Comparison of ENCODE assay signal across 7 cellular contexts in genomic region chr1:29033829-29034466, GRCh38.
DNase-seq lines count a peak whose midpoint lies in the region; ATAC-seq and TF ChIP-seq lines count a peak whose summit lies in the region.

No MANE protein-coding gene starts in this region.

- no peaks in the 10 kb centered on the region for H3K9me2 ChIP-seq in MM.1S (replicated peaks; ENCODE audit: insufficient read depth, low read length)

- no peak overlapping the region for H3K27ac Mint-ChIP-seq in activated naive CD8-positive, alpha-beta T cell treated with anti-CD3 and anti-CD28 coated beads for 36 hours
- H3K27ac Mint-ChIP-seq in activated naive CD8-positive, alpha-beta T cell treated with anti-CD3 and anti-CD28 coated beads, Interleukin-2, amount 50 U/mL, for 24 hours: no peak overlapping the region

- intact Hi-C loops in ovary (cut with DNase I): loop anchor here in 3 of 4 donors (5.0 to 10.0 kb wide), 4 partner anchors 142 to 171 kb away; no protein-coding TSS in a partner anchor

- H3K27me3 Mint-ChIP-seq in activated naive CD8-positive, alpha-beta T cell treated with anti-CD3 and anti-CD28 coated beads for 36 hours: no peaks in the 10 kb centered on the region
- H3K27me3 Mint-ChIP-seq in activated naive CD8-positive, alpha-beta T cell treated with anti-CD3 and anti-CD28 coated beads, Interleukin-2, amount 50 U/mL, for 24 hours: no peaks in the 10 kb centered on the region

- H3K9ac ChIP-seq in MM.1S (ENCODE audit: low read length) (no peak overlapping the region), SK-N-MC (ENCODE audit: insufficient read length) (no peak overlapping the region)

- H3F3A ChIP-seq in MM.1S (ENCODE audit: insufficient read depth, low read length): no peaks in the 10 kb centered on the region

- no peaks in the 10 kb centered on the region for H3K9me3 Mint-ChIP-seq in activated naive CD8-positive, alpha-beta T cell treated with anti-CD3 and anti-CD28 coated beads for 36 hours
- no peaks in the 10 kb centered on the region for H3K9me3 Mint-ChIP-seq in activated naive CD8-positive, alpha-beta T cell treated with anti-CD3 and anti-CD28 coated beads, Interleukin-2, amount 50 U/mL, for 24 hours

- DNase-seq in GF-D8 (lab: John Stamatoyannopoulos, UW) (peak; percentile 8), MM.1S (peak; percentile 44), SK-N-MC (ENCODE audit: low read depth, low spot score) (peak; percentile 37), fibroblast of peridontal ligament (ENCODE audit: extremely low read depth) (peak; percentile 76), ovary (no peak)
- no peak for DNase-seq in activated naive CD8-positive, alpha-beta T cell treated with anti-CD3 and anti-CD28 coated beads for 36 hours
- DNase-seq in activated naive CD8-positive, alpha-beta T cell treated with anti-CD3 and anti-CD28 coated beads, Interleukin-2, amount 50 U/mL, for 24 hours: no peak

- TF ChIP-seq POLR2A in ovary (IDR thresholded peaks at IDR 0.05): no peak

- H3K4me3 Mint-ChIP-seq in activated naive CD8-positive, alpha-beta T cell treated with anti-CD3 and anti-CD28 coated beads for 36 hours: no peak overlapping the region
- no peak overlapping the region for H3K4me3 Mint-ChIP-seq in activated naive CD8-positive, alpha-beta T cell treated with anti-CD3 and anti-CD28 coated beads, Interleukin-2, amount 50 U/mL, for 24 hours

- ATAC-seq in activated naive CD8-positive, alpha-beta T cell treated with anti-CD3 and anti-CD28 coated beads, Interleukin-2, amount 50 U/mL, for 24 hours: no peak

- H3K4me1 ChIP-seq in MM.1S (ENCODE audit: low read length): no peaks in the 10 kb centered on the region
- no peaks in the 10 kb centered on the region for H3K4me1 ChIP-seq in ovary (ENCODE audit: insufficient read depth)

- no peaks in the 10 kb centered on the region for H3K27me3 ChIP-seq in MM.1S (replicated peaks; ENCODE audit: insufficient read depth, low read length)
- no peaks in the 10 kb centered on the region for H3K27me3 ChIP-seq in ovary

- H2AFZ ChIP-seq in MM.1S (ENCODE audit: low read length): no peak overlapping the region

- no peaks in the 10 kb centered on the region for H3K4me1 Mint-ChIP-seq in activated naive CD8-positive, alpha-beta T cell treated with anti-CD3 and anti-CD28 coated beads for 36 hours
- no peaks in the 10 kb centered on the region for H3K4me1 Mint-ChIP-seq in activated naive CD8-positive, alpha-beta T cell treated with anti-CD3 and anti-CD28 coated beads, Interleukin-2, amount 50 U/mL, for 24 hours

- H3K4me2 ChIP-seq in MM.1S (ENCODE audit: low read depth, low read length): no peak overlapping the region

- peaks cover 4% of the 10 kb centered on the region for H3K36me3 Mint-ChIP-seq in activated naive CD8-positive, alpha-beta T cell treated with anti-CD3 and anti-CD28 coated beads for 36 hours
- H3K36me3 Mint-ChIP-seq in activated naive CD8-positive, alpha-beta T cell treated with anti-CD3 and anti-CD28 coated beads, Interleukin-2, amount 50 U/mL, for 24 hours (ENCODE audit: low read depth): peaks cover 16% of the 10 kb centered on the region

- H3K36me3 ChIP-seq in MM.1S (replicated peaks; ENCODE audit: insufficient read depth, low read length) (no peaks in the 10 kb centered on the region), SK-N-MC (ENCODE audit: insufficient read depth, low read length) (peaks cover 87% of the 10 kb centered on the region), ovary (no peaks in the 10 kb centered on the region)

- no peak for TF ChIP-seq EP300 in ovary (IDR thresholded peaks at IDR 0.05)

- H3K27ac ChIP-seq in MM.1S (ENCODE audit: low read length) (no peak overlapping the region), SK-N-MC (peak overlapping the region; percentile 25; the same call in 1 of the 2 replicates), ovary (no peak overlapping the region)

- no peaks in the 10 kb centered on the region for H4K20me1 ChIP-seq in MM.1S (ENCODE audit: insufficient read depth, low read length)

- H3K9me3 ChIP-seq in MM.1S (replicated peaks; ENCODE audit: insufficient read depth, low read length) (no peaks in the 10 kb centered on the region), SK-N-MC (ENCODE audit: low read depth, low read length) (no peaks in the 10 kb centered on the region), ovary (no peaks in the 10 kb centered on the region)

- no peak overlapping the region for H3K4me3 ChIP-seq in MM.1S (ENCODE audit: low read length)
- H3K4me3 ChIP-seq in SK-N-MC: no peak overlapping the region
- no peak overlapping the region for H3K4me3 ChIP-seq in ovary

- 68 to 73% (median 71%) methylated on average over 1 of the region's 1 CpG for WGBS in ovary, 3 donors

- H3K79me2 ChIP-seq in MM.1S (ENCODE audit: low read length): no peaks in the 10 kb centered on the region

- TF ChIP-seq CTCF in MM.1S (IDR thresholded peaks at IDR 0.05; ENCODE audit: low read length): peak; percentile 65
- peak in 2 of 3 donors; percentile 78 to 80 for TF ChIP-seq CTCF in ovary (IDR thresholded peaks at IDR 0.05)

Comparison
In these comparisons a context has a peak if more than half of its experiments do, and no peak if none do; other contexts are left out.
1. DNase-seq: peak in GF-D8 (single experiment), MM.1S (single experiment), SK-N-MC (single experiment) and fibroblast of peridontal ligament (single experiment); none in ovary (0 of 5), activated naive CD8-positive, alpha-beta T cell treated with anti-CD3 and anti-CD28 coated beads for 36 hours (single experiment) and activated naive CD8-positive, alpha-beta T cell treated with anti-CD3 and anti-CD28 coated beads, Interleukin-2, amount 50 U/mL, for 24 hours (single experiment).